12 cellular contexts compared by ENCODE assay signal in the genomic region with DNA sequence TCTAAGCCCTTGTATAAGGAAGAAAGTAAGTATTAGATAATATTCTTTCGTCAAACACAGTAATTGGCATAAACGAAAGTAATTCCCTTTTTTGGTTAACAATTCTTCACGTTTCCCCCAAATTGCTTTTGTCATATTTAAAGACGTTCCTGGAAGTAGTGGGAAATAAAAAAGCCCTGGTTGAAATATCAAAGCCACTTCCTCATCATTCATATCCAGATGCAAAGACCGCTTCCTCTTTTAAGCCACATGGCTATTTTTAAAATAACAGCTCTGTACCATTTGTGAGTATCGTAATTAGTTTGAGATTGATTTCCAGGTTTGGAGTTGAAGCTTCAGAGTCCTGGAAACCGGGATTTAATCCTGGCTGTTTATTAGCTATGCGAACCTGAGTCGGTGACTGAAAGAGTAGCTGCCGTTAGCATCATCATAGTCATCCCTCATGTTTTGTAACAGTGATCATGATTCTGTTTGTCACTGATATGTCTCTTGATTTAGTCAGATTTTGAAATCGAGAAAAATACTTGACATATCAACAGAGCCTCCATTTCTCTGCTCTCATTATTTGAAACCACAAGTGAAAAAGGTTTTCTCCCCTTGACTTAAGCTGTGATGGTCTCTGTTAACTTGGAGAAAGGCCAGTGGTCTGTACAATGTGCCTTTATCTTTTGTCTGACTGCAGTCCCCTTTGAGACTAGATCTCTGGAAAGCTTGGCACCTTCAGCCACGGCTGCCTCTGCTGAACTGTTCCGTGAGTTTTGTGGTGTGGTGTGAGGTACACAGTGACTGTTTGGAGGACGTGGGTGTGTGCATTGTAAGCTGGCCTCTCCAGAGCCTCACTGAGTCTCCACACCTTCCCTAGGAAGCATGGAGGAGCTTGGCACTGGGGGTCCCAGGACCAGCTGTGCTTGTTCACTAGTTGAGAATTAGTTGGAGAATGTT. TPM values are rescaled to one million over a fixed set of nuclear protein-coding genes. Genes with fewer than 3 reads are reported as not detected.
DNase-seq lines count a peak whose midpoint lies in the region; ATAC-seq and TF ChIP-seq lines count a peak whose summit lies in the region.
"Had no signal": no experiment of that assay in that cellular context is flagged by ENCODE, and none has a peak within 500 bp of the region (broad histone marks: within the 10 kb centered on the region; RNA-seq: fewer than 3 reads in every experiment).

No MANE protein-coding gene starts in this region.

- no peak for DNase-seq in CD4-positive, CD25-positive, alpha-beta regulatory T cell
- DNase-seq in MV-4-11 (lab: John Stamatoyannopoulos, UW), result peak; percentile 98
- DNase-seq in activated naive CD8-positive, alpha-beta T cell treated with anti-CD3 and anti-CD28 coated beads, Interleukin-2, amount 50 U/mL, for 24 hours, result no peak
- DNase-seq in natural killer cell, result no peak
- DNase-seq in NK-92 (lab: John Stamatoyannopoulos, UW; ENCODE audit: unreplicated experiment), result no peak
- no peak for DNase-seq in GM19238 (ENCODE audit: insufficient read length, low spot score)
- DNase-seq: dermis blood vessel endothelial cell, NCI-H524, stomach had no signal

- H3K4me3 Mint-ChIP-seq in CD4-positive, CD25-positive, alpha-beta regulatory T cell, result peak overlapping the region in 2 of 4 donors; percentile 68 to 93
- no peak overlapping the region for H3K4me3 Mint-ChIP-seq in activated naive CD8-positive, alpha-beta T cell treated with anti-CD3 and anti-CD28 coated beads, Interleukin-2, amount 50 U/mL, for 24 hours
- H3K4me3 Mint-ChIP-seq in natural killer cell, result peak overlapping the region; percentile 70

- TF ChIP-seq CTCF in natural killer cell (IDR thresholded peaks at IDR 0.05), result no peak

- intact Hi-C loops in natural killer cell (cut with micrococcal nuclease), result loop anchor here (2.0 kb wide), 1 partner anchor 17 kb away; a partner anchor contains a TSS

- H3K4me1 Mint-ChIP-seq in CD4-positive, CD25-positive, alpha-beta regulatory T cell, result peaks cover 18 to 54% (median 40%) of the 10 kb centered on the region in 4 donors
- H3K4me1 Mint-ChIP-seq in activated naive CD8-positive, alpha-beta T cell treated with anti-CD3 and anti-CD28 coated beads, Interleukin-2, amount 50 U/mL, for 24 hours, result peaks cover 19% of the 10 kb centered on the region
- H3K4me1 Mint-ChIP-seq in natural killer cell, result peaks cover 42 to 48% of the 10 kb centered on the region in 2 donors

- H3K9me3 ChIP-seq in CD4-positive, CD25-positive, alpha-beta regulatory T cell (ENCODE audit: control insufficient read depth in 2 of 2, low read length in 2 of 2), result no peaks in the 10 kb centered on the region
- H3K9me3 ChIP-seq: stomach had no signal

- H3K27me3 Mint-ChIP-seq in CD4-positive, CD25-positive, alpha-beta regulatory T cell, result no peaks in the 10 kb centered on the region
- H3K27me3 Mint-ChIP-seq in activated naive CD8-positive, alpha-beta T cell treated with anti-CD3 and anti-CD28 coated beads, Interleukin-2, amount 50 U/mL, for 24 hours, result no peaks in the 10 kb centered on the region
- no peaks in the 10 kb centered on the region for H3K27me3 Mint-ChIP-seq in natural killer cell (ENCODE audit: low read depth in 2 of 2)

- no peaks in the 10 kb centered on the region for H3K9me3 Mint-ChIP-seq in CD4-positive, CD25-positive, alpha-beta regulatory T cell
- no peaks in the 10 kb centered on the region for H3K9me3 Mint-ChIP-seq in activated naive CD8-positive, alpha-beta T cell treated with anti-CD3 and anti-CD28 coated beads, Interleukin-2, amount 50 U/mL, for 24 hours
- H3K9me3 Mint-ChIP-seq in natural killer cell, result no peaks in the 10 kb centered on the region

- peaks cover 3% of the 10 kb centered on the region for H3K4me1 ChIP-seq in CD4-positive, CD25-positive, alpha-beta regulatory T cell (ENCODE audit: control insufficient read depth, insufficient read depth, low read length, poor library complexity, severe bottlenecking)

- no peaks in the 10 kb centered on the region for H3K27me3 ChIP-seq in CD4-positive, CD25-positive, alpha-beta regulatory T cell (ENCODE audit: control insufficient read depth, insufficient read depth, low read length)
- H3K27me3 ChIP-seq: hepatocyte, stomach had no signal

- peak overlapping the region; percentile 65 to 95 (median 76) for H3K27ac Mint-ChIP-seq in CD4-positive, CD25-positive, alpha-beta regulatory T cell
- no peak overlapping the region for H3K27ac Mint-ChIP-seq in activated naive CD8-positive, alpha-beta T cell treated with anti-CD3 and anti-CD28 coated beads, Interleukin-2, amount 50 U/mL, for 24 hours
- peak overlapping the region; percentile 87 to 94 for H3K27ac Mint-ChIP-seq in natural killer cell

- no peak overlapping the region for H3K4me3 ChIP-seq in CD4-positive, CD25-positive, alpha-beta regulatory T cell (ENCODE audit: low read depth, low read length)
- H3K4me3 ChIP-seq: hepatocyte, stomach had no signal

- H3K27ac ChIP-seq in CD4-positive, CD25-positive, alpha-beta regulatory T cell (ENCODE audit: insufficient read depth, low read length, poor library complexity, severe bottlenecking), result no peak overlapping the region
- H3K27ac ChIP-seq: hepatocyte had no signal

- ATAC-seq in CD4-positive, CD25-positive, alpha-beta regulatory T cell (ENCODE audit: low read depth in 2 of 2), result no peak
- peak; percentile 39 for ATAC-seq in activated naive CD8-positive, alpha-beta T cell treated with anti-CD3 and anti-CD28 coated beads, Interleukin-2, amount 50 U/mL, for 24 hours
- peak in 1 of 3 donors; percentile 17 for ATAC-seq in natural killer cell
- ATAC-seq in HG02588 (IDR thresholded peaks at IDR 0.05; ENCODE audit: unreplicated experiment), result no peak
- ATAC-seq in HG03469 (IDR thresholded peaks at IDR 0.05; ENCODE audit: unreplicated experiment), result no peak

- H3K36me3 ChIP-seq in CD4-positive, CD25-positive, alpha-beta regulatory T cell (ENCODE audit: control insufficient read depth, insufficient read depth, low read length), result peaks cover 84% of the 10 kb centered on the region

- peaks cover 75% of the 10 kb centered on the region for H3K36me3 Mint-ChIP-seq in CD4-positive, CD25-positive, alpha-beta regulatory T cell
- peaks cover 53% of the 10 kb centered on the region for H3K36me3 Mint-ChIP-seq in activated naive CD8-positive, alpha-beta T cell treated with anti-CD3 and anti-CD28 coated beads, Interleukin-2, amount 50 U/mL, for 24 hours (ENCODE audit: low read depth)
- H3K36me3 Mint-ChIP-seq in natural killer cell, result peaks cover 51% of the 10 kb centered on the region

RNA-seq across cellular contexts. Expression of a gene that starts 18.1 kb away (rescaled TPM):
- total RNA-seq in CD4-positive, CD25-positive, alpha-beta regulatory T cell, result 209 TPM
- polyA plus RNA-seq in CD4-positive, CD25-positive, alpha-beta regulatory T cell, result 100 to 1,000 TPM in 2 of 4 donors, 10 to 100 TPM in 2; 71.9 to 113 (median 88.2) TPM
- 100 to 1,000 TPM; 140 to 177 (median 161) TPM for total RNA-seq in natural killer cell

RNA-seq across cellular contexts. Expression of a gene that starts 43.2 kb away (rescaled TPM):
- 2.1 TPM for total RNA-seq in CD4-positive, CD25-positive, alpha-beta regulatory T cell
- 1 to 10 TPM in 1 of 4 donors, under 1 TPM in 3; 0.19 to 1.4 (median 0.43) TPM for polyA plus RNA-seq in CD4-positive, CD25-positive, alpha-beta regulatory T cell
- 1 to 10 TPM in 2 of 3 donors, under 1 TPM in 1; 0.73 to 2.9 (median 1.3) TPM for total RNA-seq in natural killer cell
